ENCODE assay signal across 26 cellular contexts in the genomic region with DNA sequence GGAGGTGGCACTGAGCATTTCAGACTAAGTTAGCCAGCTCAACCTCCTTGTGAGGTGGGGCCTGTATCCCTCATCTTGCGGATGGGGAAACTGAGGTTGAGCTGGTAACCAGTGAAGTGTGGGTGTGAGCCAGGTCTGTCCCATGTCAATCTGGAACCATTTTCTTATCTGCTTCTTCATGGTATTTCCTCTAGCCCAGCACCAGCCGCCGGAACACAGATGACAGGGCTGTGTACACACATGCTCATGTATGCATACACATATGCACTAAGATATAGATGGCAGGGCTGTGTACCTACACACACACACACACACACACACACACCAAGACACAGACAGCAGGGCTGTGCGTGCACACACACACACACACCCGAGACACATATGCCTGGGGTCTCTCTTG. TPM values are rescaled to one million over a fixed set of nuclear protein-coding genes. Genes with fewer than 3 reads are reported as not detected.
A peak's percentile ranks its signal among the peaks of the same experiment; 100 is the strongest.
DNase-seq lines count a peak whose midpoint lies in the region; ATAC-seq, FAIRE-seq and TF ChIP-seq lines count a peak whose summit lies in the region.
"Had no signal": no experiment of that assay in that cellular context is flagged by ENCODE, and none has a peak within 500 bp of the region (broad histone marks: within the 10 kb centered on the region; RNA-seq: fewer than 3 reads in every experiment).

No MANE protein-coding gene starts in this region.

- H3K4me3 ChIP-seq in bronchial epithelial cell (ENCODE audit: low read depth, low read length) = no peak overlapping the region
- H3K4me3 ChIP-seq: HAP-1, MG63 had no signal

- no peaks in the 10 kb centered on the region for H3K4me1 Mint-ChIP-seq in activated naive CD8-positive, alpha-beta T cell treated with anti-CD3 and anti-CD28 coated beads, Interleukin-2, amount 10 ng/mL, durations not matched to agents 7 days and 5 days
- H3K4me1 Mint-ChIP-seq in activated naive CD8-positive, alpha-beta T cell treated with anti-CD3 and anti-CD28 coated beads for 36 hours = no peaks in the 10 kb centered on the region
- H3K4me1 Mint-ChIP-seq: B cell had no signal

- no peak for TF ChIP-seq CTCF in bronchial epithelial cell (IDR thresholded peaks at IDR 0.05; ENCODE audit: insufficient read depth, low read length, severe bottlenecking)

- H3K27me3 Mint-ChIP-seq in activated naive CD8-positive, alpha-beta T cell treated with anti-CD3 and anti-CD28 coated beads, Interleukin-2, amount 10 ng/mL, durations not matched to agents 7 days and 5 days = peaks cover 1% of the 10 kb centered on the region
- H3K27me3 Mint-ChIP-seq in activated naive CD8-positive, alpha-beta T cell treated with anti-CD3 and anti-CD28 coated beads for 36 hours = peaks cover 15% of the 10 kb centered on the region

- H3K36me3 ChIP-seq in bronchial epithelial cell (ENCODE audit: control insufficient read depth, insufficient read depth, low read length) = no peaks in the 10 kb centered on the region
- H3K36me3 ChIP-seq: HAP-1, MG63 had no signal

- no peak for ATAC-seq in activated naive CD8-positive, alpha-beta T cell treated with anti-CD3 and anti-CD28 coated beads, Interleukin-2, amount 10 ng/mL, durations not matched to agents 7 days and 5 days (ENCODE audit: low read depth)
- ATAC-seq in GM18870 (IDR thresholded peaks at IDR 0.05; ENCODE audit: unreplicated experiment) = no peak
- ATAC-seq: CD8-positive, alpha-beta T cell; PC-3; Right ventricle myocardium inferior had no signal

- H3K27ac Mint-ChIP-seq in activated naive CD8-positive, alpha-beta T cell treated with anti-CD3 and anti-CD28 coated beads, Interleukin-2, amount 10 ng/mL, durations not matched to agents 7 days and 5 days = peak overlapping the region; percentile 62
- H3K27ac Mint-ChIP-seq in activated naive CD8-positive, alpha-beta T cell treated with anti-CD3 and anti-CD28 coated beads for 36 hours = no peak overlapping the region
- H3K27ac Mint-ChIP-seq: B cell; CD8-positive, alpha-beta T cell; HFFc6 had no signal

- no peaks in the 10 kb centered on the region for H3K9me3 Mint-ChIP-seq in activated naive CD8-positive, alpha-beta T cell treated with anti-CD3 and anti-CD28 coated beads, Interleukin-2, amount 10 ng/mL, durations not matched to agents 7 days and 5 days
- no peaks in the 10 kb centered on the region for H3K9me3 Mint-ChIP-seq in activated naive CD8-positive, alpha-beta T cell treated with anti-CD3 and anti-CD28 coated beads for 36 hours
- H3K9me3 Mint-ChIP-seq: CD8-positive, alpha-beta T cell; HFFc6 had no signal

- peak; percentile 13 for FAIRE-seq in bronchial epithelial cell (lab: Jason Lieb, UNC)
- FAIRE-seq: G401.6 had no signal

- H3K4me3 Mint-ChIP-seq in activated naive CD8-positive, alpha-beta T cell treated with anti-CD3 and anti-CD28 coated beads, Interleukin-2, amount 10 ng/mL, durations not matched to agents 7 days and 5 days = no peak overlapping the region
- no peak overlapping the region for H3K4me3 Mint-ChIP-seq in activated naive CD8-positive, alpha-beta T cell treated with anti-CD3 and anti-CD28 coated beads for 36 hours
- H3K4me3 Mint-ChIP-seq: B cell; CD8-positive, alpha-beta T cell; HFFc6 had no signal

- POLR2A ChIA-PET in activated naive CD8-positive, alpha-beta T cell treated with anti-CD3 and anti-CD28 coated beads, Interleukin-2, amount 10 ng/mL, durations not matched to agents 7 days and 5 days (lab: Charles Lee) = interaction anchor here (0.5 to 0.6 kb wide), 2 partner anchors 320 to 859 kb away, joined by 3 to 5 read pairs; no protein-coding TSS in a partner anchor

- no peaks in the 10 kb centered on the region for H3K27me3 ChIP-seq in bronchial epithelial cell (ENCODE audit: control insufficient read depth, insufficient read depth, low read length)
- H3K27me3 ChIP-seq: MG63 had no signal

- H3K36me3 Mint-ChIP-seq in activated naive CD8-positive, alpha-beta T cell treated with anti-CD3 and anti-CD28 coated beads, Interleukin-2, amount 10 ng/mL, durations not matched to agents 7 days and 5 days = no peaks in the 10 kb centered on the region
- H3K36me3 Mint-ChIP-seq in activated naive CD8-positive, alpha-beta T cell treated with anti-CD3 and anti-CD28 coated beads for 36 hours = no peaks in the 10 kb centered on the region
- H3K36me3 Mint-ChIP-seq: CD8-positive, alpha-beta T cell had no signal

- DNase-seq in activated CD4-positive, CD25-positive, alpha-beta regulatory T cell treated with anti-CD3 and anti-CD28 coated beads, Interleukin-2, amount 50 U/mL, for 72 hours = peak; percentile 16
- DNase-seq in activated CD4-positive, CD25-positive, alpha-beta regulatory T cell (lab: John Stamatoyannopoulos, UW) = no peak
- no peak for DNase-seq in activated naive CD8-positive, alpha-beta T cell treated with anti-CD3 and anti-CD28 coated beads, Interleukin-2, amount 10 ng/mL, durations not matched to agents 7 days and 5 days
- DNase-seq in activated naive CD8-positive, alpha-beta T cell treated with anti-CD3 and anti-CD28 coated beads for 36 hours = no peak
- DNase-seq in bronchial epithelial cell (ENCODE audit: low read depth) = no peak
- peak; percentile 41 for DNase-seq in posterior vena cava (ENCODE audit: low spot score)
- no peak for DNase-seq in kidney tubule cell (ENCODE audit: low spot score)
- DNase-seq: CD8-positive, alpha-beta T cell; GOT3; HFFc6; IMR-90; KG1; MG63; NCI-H1694; NCI-H2029 treated with DMSO at 0.1 percent for 48 hours; NCI-H446 treated with DMSO at 0.1 percent for 48 hours; NCI-H526; NCI-H82; NK-92 treated with Interleukin-12 subunit alpha and Interleukin-12 subunit beta, amount 100 ng/mL, for 24 hours; PC-3 had no signal

- intact Hi-C loops in posterior vena cava (cut with DNase I) = no loop called here

RNA-seq across cellular contexts. Expression of gene RAMP3, which starts 18.5 kb away (rescaled TPM):
- not detected for total RNA-seq in activated naive CD8-positive, alpha-beta T cell treated with anti-CD3 and anti-CD28 coated beads, Interleukin-2, amount 10 ng/mL, durations not matched to agents 7 days and 5 days
- not detected for total RNA-seq in activated naive CD8-positive, alpha-beta T cell treated with anti-CD3 and anti-CD28 coated beads for 36 hours
- total RNA-seq in bronchial epithelial cell (not detected in 2 replicates), posterior vena cava (10 to 100 TPM; 45.5 to 54.1 TPM)
- total RNA-seq: B cell; Caco-2; CD8-positive, alpha-beta T cell; HFFc6; IMR-90; PC-3 had no signal

Comparison
In these comparisons a context has a peak if more than half of its experiments do, and no peak if none do; other contexts are left out.
1. DNase-seq: peak in activated CD4-positive, CD25-positive, alpha-beta regulatory T cell treated with anti-CD3 and anti-CD28 coated beads, Interleukin-2, amount 50 U/mL, for 72 hours (single experiment) and posterior vena cava (single experiment); none in activated CD4-positive, CD25-positive, alpha-beta regulatory T cell (0 of 4), activated naive CD8-positive, alpha-beta T cell treated with anti-CD3 and anti-CD28 coated beads, Interleukin-2, amount 10 ng/mL, durations not matched to agents 7 days and 5 days (single experiment), activated naive CD8-positive, alpha-beta T cell treated with anti-CD3 and anti-CD28 coated beads for 36 hours (single experiment), bronchial epithelial cell (single experiment) and kidney tubule cell (single experiment).
2. RNA of gene RAMP3, which starts 18.5 kb away (total RNA-seq): 45.5 to 54.1 TPM in posterior vena cava; not detected in activated naive CD8-positive, alpha-beta T cell treated with anti-CD3 and anti-CD28 coated beads, Interleukin-2, amount 10 ng/mL, durations not matched to agents 7 days and 5 days, not detected in activated naive CD8-positive, alpha-beta T cell treated with anti-CD3 and anti-CD28 coated beads for 36 hours and not detected in bronchial epithelial cell; every median in the first group is over 10 times any median in the second.